Comparison of ENCODE assay signal across 22 cellular contexts in the genomic region with DNA sequence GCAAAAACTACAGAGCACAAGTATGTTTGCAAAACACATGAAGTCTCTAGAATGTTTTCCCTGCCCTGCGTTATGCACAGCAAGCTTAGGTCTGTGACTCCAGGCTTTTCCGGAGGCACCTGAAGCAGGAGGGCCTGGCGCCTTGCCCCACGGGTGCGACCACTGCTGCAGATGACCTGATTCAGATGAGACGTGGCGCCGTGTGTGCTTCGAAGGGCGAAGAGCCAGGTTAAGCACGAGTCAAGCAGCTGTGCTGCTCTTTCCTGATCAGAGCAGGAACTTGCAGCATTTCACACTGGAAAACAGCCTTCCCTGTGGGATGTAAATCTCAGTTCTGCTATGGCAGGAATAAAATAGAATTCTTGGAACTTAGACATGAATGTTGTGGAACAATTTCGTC. TPM values are rescaled to one million over a fixed set of nuclear protein-coding genes. Genes with fewer than 3 reads are reported as not detected.
DNase-seq lines count a peak whose midpoint lies in the region; TF ChIP-seq lines count a peak whose summit lies in the region.
"Had no signal": no experiment of that assay in that cellular context is flagged by ENCODE, and none has a peak within 500 bp of the region (broad histone marks: within the 10 kb centered on the region; RNA-seq: fewer than 3 reads in every experiment).

No MANE protein-coding gene starts in this region.

- H3K9me3 ChIP-seq in spleen, result peaks cover 0 to 5% (median 0%) of the 10 kb centered on the region in 8 donors
- H3K9me3 ChIP-seq: SJSA1 had no signal

- H3K4me3 ChIP-seq in AG10803 (ENCODE audit: low read length), result no peak overlapping the region
- no peak overlapping the region for H3K4me3 ChIP-seq in spleen
- H3K4me3 ChIP-seq: BLaER1, PC-9, SJSA1 had no signal

- H3K4me1 ChIP-seq in spleen, result no peaks in the 10 kb centered on the region
- H3K4me1 ChIP-seq: BLaER1, SJSA1 had no signal

- no peak for TF ChIP-seq CTCF in AG10803 (conservative IDR thresholded peaks at IDR 0.05; ENCODE audit: low read length)
- no peak for TF ChIP-seq CTCF in brain (conservative IDR thresholded peaks at IDR 0.05)
- no peak for TF ChIP-seq CTCF in spleen (IDR thresholded peaks at IDR 0.05 in 8 of 11, conservative IDR thresholded peaks at IDR 0.05 in 3 of 11)
- TF ChIP-seq CTCF in GM13976 (IDR thresholded peaks at IDR 0.05; ENCODE audit: borderline replicate concordance, control extremely low read depth, extremely low read depth, insufficient read depth, missing control alignments), result no peak

- in situ Hi-C loops in GM13976 (cut with MboI; ENCODE audit: low sequenced_read_pairs, unreplicated experiment), result no loop called here

- intact Hi-C loops in spleen (cut with DNase I; ENCODE audit: low total_unique reads), result no loop called here

- peak overlapping the region in 3 of 5 experiments; percentile 31 to 81 (median 78) for H3K27ac Mint-ChIP-seq in brain
- H3K27ac Mint-ChIP-seq: HFFc6 had no signal

- WGBS in spleen, 5 donors, result 89 to 94% (median 93%) methylated on average over 12 of the region's 12 CpGs

- peaks cover 66% of the 10 kb centered on the region for H3K36me3 Mint-ChIP-seq in brain

- H3K4me3 Mint-ChIP-seq in brain, result no peak overlapping the region
- H3K4me3 Mint-ChIP-seq: CD8-positive, alpha-beta memory T cell; HFFc6 had no signal

- no peak for TF ChIP-seq POLR2A in spleen (IDR thresholded peaks at IDR 0.05)

- peak; percentile 30 for DNase-seq in AG10803 (ENCODE audit: low read depth)
- DNase-seq in islet precursor cell, result peak; percentile 37
- DNase-seq in spleen, result peak; percentile 58
- DNase-seq in NCI-H1105 (lab: John Stamatoyannopoulos, UW), result no peak
- no peak for DNase-seq in GDM1 (lab: John Stamatoyannopoulos, UW)
- DNase-seq in AG08395 (ENCODE audit: low spot score), result no peak
- DNase-seq in GM13976 (ENCODE audit: low spot score), result no peak
- DNase-seq: CD8-positive, alpha-beta memory T cell; H7; HFFc6; MV-4-11; NCI-H1417; NCI-H187; NCI-H2107; NCI-H510A; NCI-H82; PC-9 had no signal

- H3K36me3 ChIP-seq in spleen, result peaks cover 0 to 77% (median 35%) of the 10 kb centered on the region in 6 donors

- H3K9me3 Mint-ChIP-seq in brain, result peaks cover 0 to 3% (median 0%) of the 10 kb centered on the region in 5 experiments
- H3K9me3 Mint-ChIP-seq: CD8-positive, alpha-beta memory T cell; HFFc6 had no signal

- H3K27me3 ChIP-seq in spleen (replicated peaks in 1 of 7), result no peaks in the 10 kb centered on the region
- H3K27me3 ChIP-seq: BLaER1, SJSA1 had no signal

- H3K4me1 Mint-ChIP-seq in brain, result peaks cover 9% of the 10 kb centered on the region

- H3K27ac ChIP-seq in spleen, result no peak overlapping the region
- H3K27ac ChIP-seq: BLaER1, KMS-11, PC-9, RWPE1, SJSA1 had no signal

- H3K27me3 Mint-ChIP-seq in brain, result no peaks in the 10 kb centered on the region

RNA-seq across cellular contexts. Expression of gene EIPR1, which starts 43.2 kb away (rescaled TPM):
- polyA plus RNA-seq in brain (ENCODE audit: insufficient read depth, low read depth, low replicate concordance) (47.6 TPM), spleen (10 to 100 TPM; 17.0 to 25.7 (median 23.4) TPM)
- 10 to 100 TPM; 16.1 to 60.1 (median 35.6) TPM for total RNA-seq in spleen

RNA-seq across cellular contexts. Expression of gene TRAPPC12, which starts 45.1 kb away (rescaled TPM):
- polyA plus RNA-seq in brain (ENCODE audit: insufficient read depth, low read depth, low replicate concordance) (79.4 TPM), spleen (100 to 1,000 TPM in 1 of 3 donors, 10 to 100 TPM in 2; 72.3 to 111 (median 76.7) TPM)
- 100 to 1,000 TPM in 3 of 7 donors, 10 to 100 TPM in 4; 70.2 to 132 (median 97.3) TPM for total RNA-seq in spleen

Comparison
In these comparisons a context has a peak if more than half of its experiments do, and no peak if none do; other contexts are left out.
1. DNase-seq: peak in AG10803 (single experiment), islet precursor cell (single experiment) and spleen (single experiment); none in NCI-H1105 (single experiment), GDM1 (single experiment), AG08395 (single experiment) and GM13976 (single experiment).